14 cellular contexts compared by ENCODE assay signal in the genomic region with DNA sequence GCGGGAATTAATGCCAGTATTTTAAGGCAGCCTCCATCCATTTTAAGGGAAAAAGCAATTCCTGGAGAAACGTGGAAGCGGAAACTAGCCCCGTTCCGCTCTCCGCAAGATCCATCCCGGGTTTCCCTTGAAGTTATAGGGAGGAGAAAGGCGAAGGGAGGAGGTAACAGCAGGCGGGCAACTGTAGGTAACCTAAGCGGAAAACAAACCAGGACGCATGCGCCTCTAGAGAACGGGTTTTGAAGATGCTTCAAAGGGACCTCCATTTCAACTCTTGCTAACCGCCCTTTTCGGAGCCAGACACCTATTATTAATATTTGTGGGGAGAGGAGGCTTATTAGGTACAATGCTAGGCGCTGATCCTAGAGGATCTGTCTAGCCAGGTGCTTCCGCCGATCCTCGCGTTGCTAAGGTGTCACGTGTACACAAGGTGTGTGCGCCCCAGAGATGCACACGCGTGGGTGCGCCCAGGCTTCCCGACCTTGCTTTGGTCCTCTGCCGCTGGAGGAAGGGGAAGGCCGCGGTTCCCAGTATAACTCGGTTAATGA. TPM values are rescaled to one million over a fixed set of nuclear protein-coding genes. Genes with fewer than 3 reads are reported as not detected.
DNase-seq lines count a peak whose midpoint lies in the region; ATAC-seq and TF ChIP-seq lines count a peak whose summit lies in the region.
"Had no signal": no experiment of that assay in that cellular context is flagged by ENCODE, and none has a peak within 500 bp of the region (broad histone marks: within the 10 kb centered on the region; RNA-seq: fewer than 3 reads in every experiment).

No MANE protein-coding gene starts in this region.

- H3K36me3 ChIP-seq in ES-I3 (ENCODE audit: insufficient read depth, low read length) = no peaks in the 10 kb centered on the region
- H3K36me3 ChIP-seq in mucosa of descending colon (ENCODE audit: low read depth) = no peaks in the 10 kb centered on the region
- H3K36me3 ChIP-seq: thoracic aorta had no signal

- H3K4me3 Mint-ChIP-seq in activated T-helper 2 cell treated with anti-CD3 and anti-CD28 coated beads, Interferon-gamma antibody, Interleukin-2, Interleukin-4, amounts not matched to agents 10 μg/mL and 5 μg/mL and 100 μg/mL, durations not matched to agents 14 hours and 24 hours and 36 hours (ENCODE audit: low read depth) = no peak overlapping the region
- H3K4me3 Mint-ChIP-seq: natural killer cell had no signal

- peak; percentile 43 for ATAC-seq in mucosa of descending colon
- ATAC-seq: natural killer cell had no signal

- H3K36me3 Mint-ChIP-seq in activated T-helper 2 cell treated with anti-CD3 and anti-CD28 coated beads, Interferon-gamma antibody, Interleukin-2, Interleukin-4, amounts not matched to agents 10 μg/mL and 5 μg/mL and 100 μg/mL, durations not matched to agents 14 hours and 24 hours and 36 hours (ENCODE audit: low read depth) = no peaks in the 10 kb centered on the region
- H3K36me3 Mint-ChIP-seq: natural killer cell had no signal

- no peaks in the 10 kb centered on the region; the same call in none of the 2 replicates for H3K4me1 ChIP-seq in ES-I3 (ENCODE audit: insufficient read depth, low read length)
- no peaks in the 10 kb centered on the region for H3K4me1 ChIP-seq in mucosa of descending colon (ENCODE audit: low read depth)

- no peaks in the 10 kb centered on the region for H3K4me1 Mint-ChIP-seq in activated T-helper 2 cell treated with anti-CD3 and anti-CD28 coated beads, Interferon-gamma antibody, Interleukin-2, Interleukin-4, amounts not matched to agents 10 μg/mL and 5 μg/mL and 100 μg/mL, durations not matched to agents 14 hours and 24 hours and 36 hours (ENCODE audit: low read depth)
- H3K4me1 Mint-ChIP-seq: natural killer cell had no signal

- no peak overlapping the region for H3K4me3 ChIP-seq in fibroblast of villous mesenchyme (ENCODE audit: low read depth, low read length)
- H3K4me3 ChIP-seq in mucosa of descending colon = no peak overlapping the region
- H3K4me3 ChIP-seq: thoracic aorta had no signal

- H3K9me3 ChIP-seq in ES-I3 (ENCODE audit: control insufficient read depth, insufficient read depth, low read length) = no peaks in the 10 kb centered on the region
- no peaks in the 10 kb centered on the region for H3K9me3 ChIP-seq in mucosa of descending colon
- H3K9me3 ChIP-seq: thoracic aorta had no signal

- H3K9me3 Mint-ChIP-seq in activated T-helper 2 cell treated with anti-CD3 and anti-CD28 coated beads, Interferon-gamma antibody, Interleukin-2, Interleukin-4, amounts not matched to agents 10 μg/mL and 5 μg/mL and 100 μg/mL, durations not matched to agents 14 hours and 24 hours and 36 hours = no peaks in the 10 kb centered on the region

- no peak overlapping the region for H3K27ac Mint-ChIP-seq in activated T-helper 2 cell treated with anti-CD3 and anti-CD28 coated beads, Interferon-gamma antibody, Interleukin-2, Interleukin-4, amounts not matched to agents 10 μg/mL and 5 μg/mL and 100 μg/mL, durations not matched to agents 14 hours and 24 hours and 36 hours
- H3K27ac Mint-ChIP-seq: natural killer cell had no signal

- DNase-seq in M059J (ENCODE audit: low read depth) (peak; percentile 19), fibroblast of villous mesenchyme (ENCODE audit: low read depth) (peak; percentile 37), mucosa of descending colon (peak in 1 of 3 donors; percentile 23), nucleus accumbens (lab: John Stamatoyannopoulos, UW) (no peak), NOMO-1 (lab: John Stamatoyannopoulos, UW; ENCODE audit: unreplicated experiment in 2 of 2) (no peak)
- no peak for DNase-seq in stimulated activated CD4-positive, alpha-beta T cell treated with anti-CD3 and anti-CD28 coated beads, Interleukin-4, amount 100 ng/mL, for 4 hours
- DNase-seq in activated T-helper 2 cell treated with anti-CD3 and anti-CD28 coated beads, Interferon-gamma antibody, Interleukin-2, Interleukin-4, amounts not matched to agents 10 μg/mL and 5 μg/mL and 100 μg/mL, durations not matched to agents 14 hours and 24 hours and 36 hours (ENCODE audit: low spot score) = no peak
- DNase-seq: effector memory CD4-positive, alpha-beta T cell; natural killer cell; NCI-H2081; small intestine; SW 1271 had no signal

- peak overlapping the region; percentile 19; the same call in 1 of the 2 replicates for H3K9ac ChIP-seq in ES-I3 (ENCODE audit: low read depth, low read length)

- no peak for TF ChIP-seq CTCF in fibroblast of villous mesenchyme (IDR thresholded peaks at IDR 0.05; ENCODE audit: insufficient read depth, low read depth, low read length)
- TF ChIP-seq CTCF in mucosa of descending colon (IDR thresholded peaks at IDR 0.05) = no peak

- intact Hi-C loops in mucosa of descending colon (cut with DNase I, micrococcal nuclease) = no loop called here
- intact Hi-C loops in activated T-helper 2 cell treated with anti-CD3 and anti-CD28 coated beads, Interferon-gamma antibody, Interleukin-2, Interleukin-4, amounts not matched to agents 10 μg/mL and 5 μg/mL and 100 μg/mL, durations not matched to agents 14 hours and 24 hours and 36 hours (cut with micrococcal nuclease) = loop anchor here (2.0 to 10.0 kb wide), 4 partner anchors 85 to 933 kb away; a partner anchor contains a TSS

- H3K27me3 Mint-ChIP-seq in activated T-helper 2 cell treated with anti-CD3 and anti-CD28 coated beads, Interferon-gamma antibody, Interleukin-2, Interleukin-4, amounts not matched to agents 10 μg/mL and 5 μg/mL and 100 μg/mL, durations not matched to agents 14 hours and 24 hours and 36 hours (ENCODE audit: low read depth) = peaks cover 86% of the 10 kb centered on the region

RNA-seq across cellular contexts. Expression of a gene that starts 6.2 kb away (rescaled TPM):
- not detected in 2 replicates for total RNA-seq in M059J (2014; rRNA removed; shearing (Covaris generic))
- 0.43 and 1.9 TPM in 2 replicates for total RNA-seq in fibroblast of villous mesenchyme
- not detected for total RNA-seq in mucosa of descending colon
- total RNA-seq in activated T-helper 2 cell treated with anti-CD3 and anti-CD28 coated beads, Interferon-gamma antibody, Interleukin-2, Interleukin-4, amounts not matched to agents 10 μg/mL and 5 μg/mL and 100 μg/mL, durations not matched to agents 14 hours and 24 hours and 36 hours = not detected in 2 replicates
- total RNA-seq: natural killer cell had no signal

Comparison
In these comparisons a context has a peak if more than half of its experiments do, and no peak if none do; other contexts are left out.
1. DNase-seq: peak in M059J (single experiment) and fibroblast of villous mesenchyme (single experiment); none in nucleus accumbens (0 of 56), stimulated activated CD4-positive, alpha-beta T cell treated with anti-CD3 and anti-CD28 coated beads, Interleukin-4, amount 100 ng/mL, for 4 hours (0 of 2), activated T-helper 2 cell treated with anti-CD3 and anti-CD28 coated beads, Interferon-gamma antibody, Interleukin-2, Interleukin-4, amounts not matched to agents 10 μg/mL and 5 μg/mL and 100 μg/mL, durations not matched to agents 14 hours and 24 hours and 36 hours (single experiment) and NOMO-1 (0 of 2).